13 cellular contexts compared by ENCODE assay signal in genomic region chr11:43547900-43548381, GRCh38.
DNase-seq lines count a peak whose midpoint lies in the region; ATAC-seq and TF ChIP-seq lines count a peak whose summit lies in the region.
"Had no signal": no experiment of that assay in that cellular context is flagged by ENCODE, and none has a peak within 500 bp of the region (broad histone marks: within the 10 kb centered on the region; RNA-seq: fewer than 3 reads in every experiment).

No MANE protein-coding gene starts in this region.

- no peak overlapping the region for H3K9ac ChIP-seq in SK-N-SH

- H3K9me3 ChIP-seq in SK-N-SH (no peaks in the 10 kb centered on the region), gastrocnemius medialis (no peaks in the 10 kb centered on the region), transverse colon (no peaks in the 10 kb centered on the region)
- H3K9me3 ChIP-seq: SJSA1 had no signal

- POLR2A ChIA-PET in SK-N-SH (lab: Yijun Ruan, JAX) = no interaction called here

- CTCF ChIA-PET in SK-N-SH (lab: Yijun Ruan, JAX) = interaction anchor here (1.0 to 3.4 kb wide), 3 partner anchors 19 to 31 kb away, joined by 3 to 17 read pairs (median 6); no protein-coding TSS in a partner anchor

- ATAC-seq in left ventricle myocardium superior = peak; percentile 27
- ATAC-seq in gastrocnemius medialis = no peak
- ATAC-seq in GM18907 (IDR thresholded peaks at IDR 0.05; ENCODE audit: unreplicated experiment) = no peak
- no peak for ATAC-seq in HG03571 (IDR thresholded peaks at IDR 0.05; ENCODE audit: unreplicated experiment)
- ATAC-seq: HCT116 had no signal

- in situ Hi-C loops in gastrocnemius medialis (cut with MboI; ENCODE audit: low sequenced_read_pairs in 4 of 4) (no loop called here), transverse colon (cut with MboI; ENCODE audit: low pct_ligation_motif_present in 1 of 4, low pct_unique_long_range_greater_than_20kb in 1 of 4, low sequenced_read_pairs in 3 of 4) (no loop called here)

- no peaks in the 10 kb centered on the region for H4K20me1 ChIP-seq in SK-N-SH (ENCODE audit: insufficient read depth)

- intact Hi-C loops in left ventricle myocardium superior (cut with micrococcal nuclease) (no loop called here), gastrocnemius medialis (cut with DNase I; ENCODE audit: low total_unique reads) (no loop called here), transverse colon (cut with DNase I; ENCODE audit: low total_unique reads) (no loop called here)

- no peak overlapping the region for H3K4me2 ChIP-seq in SK-N-SH

- H3K27me3 ChIP-seq in SK-N-SH (ENCODE audit: insufficient read depth) (no peaks in the 10 kb centered on the region), gastrocnemius medialis (peaks cover 15 to 25% (median 20%) of the 10 kb centered on the region in 3 donors), transverse colon (peaks cover 30% of the 10 kb centered on the region)

- no peaks in the 10 kb centered on the region for H3K79me2 ChIP-seq in SK-N-SH (ENCODE audit: insufficient read depth)

- peak; percentile 47 for DNase-seq in DMS 273 (lab: John Stamatoyannopoulos, UW; ENCODE audit: unreplicated experiment)
- no peak for DNase-seq in DMS 273 treated with DMSO at 0.1 percent for 48 hours (lab: John Stamatoyannopoulos, UW)
- peak; percentile 88 for DNase-seq in SK-N-SH
- DNase-seq in left ventricle myocardium superior = peak; percentile 50
- no peak for DNase-seq in gastrocnemius medialis
- no peak for DNase-seq in transverse colon
- DNase-seq: activated CD8-positive, alpha-beta memory T cell treated with anti-CD3 and anti-CD28 coated beads, Interleukin-2, amount 50 U/mL, for 48 hours; KG1 had no signal

- no peak for TF ChIP-seq RAD21 in SK-N-SH (IDR thresholded peaks at IDR 0.05; ENCODE audit: low read length)

- no peak for TF ChIP-seq CTCF in SK-N-SH (IDR thresholded peaks at IDR 0.05)
- no peak for TF ChIP-seq CTCF in gastrocnemius medialis (IDR thresholded peaks at IDR 0.05 in 4 of 5, conservative IDR thresholded peaks at IDR 0.05 in 1 of 5)
- TF ChIP-seq CTCF in transverse colon (IDR thresholded peaks at IDR 0.05) = no peak

- H3F3A ChIP-seq in SK-N-SH (replicated peaks; ENCODE audit: insufficient read depth) = no peaks in the 10 kb centered on the region

- H2AFZ ChIP-seq in SK-N-SH (ENCODE audit: low read depth) = no peak overlapping the region

- H3K4me3 ChIP-seq in SK-N-SH (ENCODE audit: low read depth in 2 of 2, low read length in 1 of 2) = peak overlapping the region in 1 of 2 experiments; percentile 30; a peak in 1 of 4 replicates
- peak overlapping the region in 3 of 4 donors; percentile 16 to 32 (median 32) for H3K4me3 ChIP-seq in gastrocnemius medialis
- H3K4me3 ChIP-seq in transverse colon = peak overlapping the region in 1 of 4 donors; percentile 35
- H3K4me3 ChIP-seq: SJSA1 had no signal

- TF ChIP-seq POLR2A in gastrocnemius medialis (IDR thresholded peaks at IDR 0.05) (no peak), transverse colon (IDR thresholded peaks at IDR 0.05) (no peak)

- H3K27ac ChIP-seq in SK-N-SH (ENCODE audit: low read depth in 2 of 2, low read length in 1 of 2) (no peak overlapping the region), gastrocnemius medialis (no peak overlapping the region), transverse colon (no peak overlapping the region)
- H3K27ac ChIP-seq: 22Rv1, SJSA1 had no signal

- H3K36me3 ChIP-seq in SK-N-SH (replicated peaks in 1 of 2; ENCODE audit: control insufficient read depth in 1 of 2, insufficient read depth in 2 of 2, low read length in 1 of 2) = no peaks in the 10 kb centered on the region
- H3K36me3 ChIP-seq in gastrocnemius medialis = no peaks in the 10 kb centered on the region
- H3K36me3 ChIP-seq in transverse colon = no peaks in the 10 kb centered on the region
- H3K36me3 ChIP-seq: SJSA1 had no signal

- TF ChIP-seq EP300 in SK-N-SH (IDR thresholded peaks at IDR 0.05; ENCODE audit: borderline replicate concordance in 1 of 2, low read depth in 1 of 2, low read length in 1 of 2) = no peak
- TF ChIP-seq EP300 in transverse colon (IDR thresholded peaks at IDR 0.05; ENCODE audit: low read depth) = no peak

- WGBS in SK-N-SH (ENCODE audit: low lambda C conversion rate) = 11% methylated on average over 12 of the region's 49 CpGs
- WGBS in transverse colon (ENCODE audit: low coverage in 1 of 2), 2 donors = 51% methylated on average over 36 of the region's 49 CpGs; no CpG with 5 or more reads in 1 of the 2 donors

- H3K4me1 ChIP-seq in SK-N-SH (ENCODE audit: control insufficient read depth in 1 of 2, insufficient read depth in 2 of 2, low read depth in 1 of 2, low read length in 1 of 2) (peaks cover 0 to 7% of the 10 kb centered on the region in 2 experiments; a peak in 1 of 4 replicates), gastrocnemius medialis (peaks cover 0 to 6% of the 10 kb centered on the region in 2 donors), transverse colon (peaks cover 0 to 11% (median 7%) of the 10 kb centered on the region in 4 donors)
- H3K4me1 ChIP-seq: SJSA1 had no signal

- H3K9me2 ChIP-seq in SK-N-SH = no peaks in the 10 kb centered on the region

TF ChIP-seq in SK-N-SH, 30 proteins besides CTCF, POLR2A, EP300 and RAD21:
- TF ChIP-seq USF2 (IDR thresholded peaks at IDR 0.05; ENCODE audit: borderline replicate concordance, low read depth, low read length) (no peak), TCF12 (IDR thresholded peaks at IDR 0.05) (no peak), USF1 (IDR thresholded peaks at IDR 0.05; ENCODE audit: borderline replicate concordance, low read depth) (peak; percentile 43; the same call in 1 of the 2 replicates)

Comparison
In these comparisons a context has a peak if more than half of its experiments do, and no peak if none do; other contexts are left out.
1. DNase-seq: peak in DMS 273 (single experiment), SK-N-SH (single experiment) and left ventricle myocardium superior (single experiment); none in DMS 273 treated with DMSO at 0.1 percent for 48 hours (single experiment), gastrocnemius medialis (0 of 2) and transverse colon (single experiment).